Comparison of ENCODE assay signal across 15 cellular contexts in genomic region chr15:66139816-66140215, GRCh38.
DNase-seq lines count a peak whose midpoint lies in the region; TF ChIP-seq lines count a peak whose summit lies in the region.
"Had no signal": no experiment of that assay in that cellular context is flagged by ENCODE, and none has a peak within 500 bp of the region (broad histone marks: within the 10 kb centered on the region; RNA-seq: fewer than 3 reads in every experiment).

No MANE protein-coding gene starts in this region.

- CTCF ChIA-PET in HEK293T (lab: Yijun Ruan, JAX), result interaction anchor here (0.7 to 1.0 kb wide), 2 partner anchors 59 to 1743 kb away, joined by 3 read pairs; no protein-coding TSS in a partner anchor

- POLR2A ChIA-PET in HEK293T (lab: Yijun Ruan, JAX), result interaction anchor here (1.2 kb wide), 1 partner anchor 9 kb away, joined by 3 read pairs; no protein-coding TSS in a partner anchor

- DNase-seq in NCI-H748 (lab: John Stamatoyannopoulos, UW; ENCODE audit: unreplicated experiment) (peak; percentile 49), NCI-H748 treated with DMSO at 0.1 percent for 48 hours (lab: John Stamatoyannopoulos, UW) (no peak), NCI-H1105 treated with DMSO at 0.1 percent for 48 hours (lab: John Stamatoyannopoulos, UW) (peak; percentile 64), cerebellar cortex (ENCODE audit: low spot score) (peak; percentile 56), glomerular visceral epithelial cell (ENCODE audit: extremely low spot score) (no peak), NCI-H526 (lab: John Stamatoyannopoulos, UW) (no peak), HEK293T (ENCODE audit: extremely low spot score) (no peak)
- DNase-seq: CD4-positive, CD25-positive, alpha-beta regulatory T cell; MM.1S; NCI-H1048; NCI-H187; NCI-H2107; NCI-H345; NCI-H524; T-helper 1 cell had no signal

TF ChIP-seq in HEK293T, 16 proteins besides CTCF, POLR2A, EP300 and RAD21:
- no peak for TF ChIP-seq TARDBP (IDR thresholded peaks at IDR 0.05)
- TF ChIP-seq CTBP1 (IDR thresholded peaks at IDR 0.05; ENCODE audit: borderline replicate concordance), result no peak
- TF ChIP-seq ARNT (IDR thresholded peaks at IDR 0.05), result no peak
- no peak for TF ChIP-seq ZNF384 (IDR thresholded peaks at IDR 0.05)
- no peak for TF ChIP-seq FOXK2 (IDR thresholded peaks at IDR 0.05)
- no peak for TF ChIP-seq L3MBTL2 (conservative IDR thresholded peaks at IDR 0.05)
- no peak for TF ChIP-seq SUZ12 (IDR thresholded peaks at IDR 0.05)
- no peak for TF ChIP-seq BHLHE40 (IDR thresholded peaks at IDR 0.05; ENCODE audit: borderline replicate concordance)
- no peak for TF ChIP-seq NFRKB (IDR thresholded peaks at IDR 0.05)
- no peak for TF ChIP-seq HDGF (IDR thresholded peaks at IDR 0.05; ENCODE audit: borderline replicate concordance)

Comparison
In these comparisons a context has a peak if more than half of its experiments do, and no peak if none do; other contexts are left out.
1. DNase-seq: peak in NCI-H748 (single experiment), NCI-H1105 treated with DMSO at 0.1 percent for 48 hours (single experiment) and cerebellar cortex (single experiment); none in NCI-H748 treated with DMSO at 0.1 percent for 48 hours (single experiment), glomerular visceral epithelial cell (single experiment), NCI-H526 (0 of 2) and HEK293T (single experiment).